In genomic region chr3:13051581-13051980, GRCh38 we compare ENCODE assay signal across 31 cellular contexts.
"Had no signal": no experiment of that assay in that cellular context is flagged by ENCODE, and none has a peak within 500 bp of the region (broad histone marks: within the 10 kb centered on the region; RNA-seq: fewer than 3 reads in every experiment).

No MANE protein-coding gene starts in this region.

- H3K36me3 Mint-ChIP-seq: activated CD4-positive, alpha-beta memory T cell treated with anti-CD3 and anti-CD28 coated beads for 36 hours; activated naive CD4-positive, alpha-beta T cell treated with anti-CD3 and anti-CD28 coated beads, Interleukin-2, amount 50 U/mL, for 72 hours had no signal

- DNase-seq: activated B cell treated with CpG ODN at 0.5 μM for 24 hours; activated CD4-positive, alpha-beta memory T cell treated with anti-CD3 and anti-CD28 coated beads for 36 hours; activated CD4-positive, alpha-beta T cell treated with anti-CD3 and anti-CD28 coated beads for 4 hours; activated CD4-positive, alpha-beta T cell treated with anti-CD3 and anti-CD28 coated beads, Interleukin-2, amount 50 U/mL, for 1 hour; activated CD4-positive, CD25-positive, alpha-beta regulatory T cell treated with anti-CD3 and anti-CD28 coated beads, Interleukin-2, amount 50 U/mL, for 72 hours; activated CD8-positive, alpha-beta memory T cell treated with anti-CD3 and anti-CD28 coated beads, Interleukin-2, amount 50 U/mL, for 4 hours; activated gamma-delta T cell treated with Interleukin-2 at 50 U/mL for 16 hours; activated naive CD4-positive, alpha-beta T cell treated with anti-CD3 and anti-CD28 coated beads for 36 hours; activated T-cell treated with anti-CD3 and anti-CD28 coated beads for 4 hours; activated T-cell treated with anti-CD3 and anti-CD28 coated beads, Interleukin-2, amount 50 U/mL, for 4 hours; adrenal gland; body of pancreas; cerebellar nuclear complex; NCI-H1105; NCI-H1417 treated with DMSO at 0.1 percent for 48 hours; NCI-H187 treated with DMSO at 0.1 percent for 48 hours; NCI-H526 treated with DMSO at 0.1 percent for 48 hours; NK-92 treated with Interleukin-12 subunit alpha and Interleukin-12 subunit beta, amount 100 ng/mL, for 24 hours; SW 1271; T-helper 1 cell; T-helper 2 cell; T-helper 9 cell had no signal

- H3K27me3 Mint-ChIP-seq: activated B cell treated with CpG ODN at 0.5 μM for 24 hours had no signal

- ATAC-seq: activated naive CD4-positive, alpha-beta T cell treated with anti-CD3 and anti-CD28 coated beads, Interleukin-2, amount 50 U/mL, for 72 hours; activated T-cell treated with anti-CD3 and anti-CD28 coated beads, Interleukin-2, amount 50 U/mL, for 4 hours; body of pancreas; Right ventricle myocardium inferior had no signal

- H3K9me3 ChIP-seq: adrenal gland, body of pancreas had no signal

- H3K4me1 ChIP-seq: adrenal gland, body of pancreas had no signal

- H3K27ac Mint-ChIP-seq: activated B cell treated with CpG ODN at 0.5 μM for 24 hours; activated CD4-positive, alpha-beta memory T cell treated with anti-CD3 and anti-CD28 coated beads for 36 hours; activated naive CD4-positive, alpha-beta T cell treated with anti-CD3 and anti-CD28 coated beads for 36 hours; activated naive CD4-positive, alpha-beta T cell treated with anti-CD3 and anti-CD28 coated beads, Interleukin-2, amount 50 U/mL, for 72 hours; activated T-helper 1 cell treated with anti-CD3 and anti-CD28 coated beads, Interleukin-12 subunit alpha, Interleukin-12 subunit beta, Interleukin-2, Interleukin-4 antibody, amounts not matched to agents 30 ng/mL and 10 ng/mL and 1 ng/mL, durations not matched to agents 14 hours and 24 hours and 36 hours had no signal

- H3K4me3 Mint-ChIP-seq: activated B cell treated with CpG ODN at 0.5 μM for 24 hours; activated CD4-positive, alpha-beta memory T cell treated with anti-CD3 and anti-CD28 coated beads for 36 hours; activated naive CD4-positive, alpha-beta T cell treated with anti-CD3 and anti-CD28 coated beads for 36 hours; activated T-cell treated with anti-CD3 and anti-CD28 coated beads, Interleukin-2, amount 50 U/mL, for 4 hours; activated T-helper 1 cell treated with anti-CD3 and anti-CD28 coated beads, Interleukin-12 subunit alpha, Interleukin-12 subunit beta, Interleukin-2, Interleukin-4 antibody, amounts not matched to agents 30 ng/mL and 10 ng/mL and 1 ng/mL, durations not matched to agents 14 hours and 24 hours and 36 hours had no signal

- H3K9me3 Mint-ChIP-seq: activated B cell treated with CpG ODN at 0.5 μM for 24 hours; activated CD4-positive, alpha-beta memory T cell treated with anti-CD3 and anti-CD28 coated beads for 36 hours; activated naive CD4-positive, alpha-beta T cell treated with anti-CD3 and anti-CD28 coated beads for 36 hours; activated naive CD4-positive, alpha-beta T cell treated with anti-CD3 and anti-CD28 coated beads, Interleukin-2, amount 50 U/mL, for 72 hours; activated T-cell treated with anti-CD3 and anti-CD28 coated beads, Interleukin-2, amount 50 U/mL, for 4 hours; activated T-helper 1 cell treated with anti-CD3 and anti-CD28 coated beads, Interleukin-12 subunit alpha, Interleukin-12 subunit beta, Interleukin-2, Interleukin-4 antibody, amounts not matched to agents 30 ng/mL and 10 ng/mL and 1 ng/mL, durations not matched to agents 14 hours and 24 hours and 36 hours had no signal

- FAIRE-seq: astrocyte, bronchial epithelial cell, RCC 7860 had no signal

- H2AFZ ChIP-seq: PC-9 had no signal

- H3K27ac ChIP-seq: adrenal gland, body of pancreas, PC-9, RWPE1, VCaP had no signal

- H3K27me3 ChIP-seq: adrenal gland, body of pancreas had no signal

- H3K4me3 ChIP-seq: adrenal gland, body of pancreas, PC-9 had no signal

- H3K36me3 ChIP-seq: adrenal gland had no signal
